In the genomic region with DNA sequence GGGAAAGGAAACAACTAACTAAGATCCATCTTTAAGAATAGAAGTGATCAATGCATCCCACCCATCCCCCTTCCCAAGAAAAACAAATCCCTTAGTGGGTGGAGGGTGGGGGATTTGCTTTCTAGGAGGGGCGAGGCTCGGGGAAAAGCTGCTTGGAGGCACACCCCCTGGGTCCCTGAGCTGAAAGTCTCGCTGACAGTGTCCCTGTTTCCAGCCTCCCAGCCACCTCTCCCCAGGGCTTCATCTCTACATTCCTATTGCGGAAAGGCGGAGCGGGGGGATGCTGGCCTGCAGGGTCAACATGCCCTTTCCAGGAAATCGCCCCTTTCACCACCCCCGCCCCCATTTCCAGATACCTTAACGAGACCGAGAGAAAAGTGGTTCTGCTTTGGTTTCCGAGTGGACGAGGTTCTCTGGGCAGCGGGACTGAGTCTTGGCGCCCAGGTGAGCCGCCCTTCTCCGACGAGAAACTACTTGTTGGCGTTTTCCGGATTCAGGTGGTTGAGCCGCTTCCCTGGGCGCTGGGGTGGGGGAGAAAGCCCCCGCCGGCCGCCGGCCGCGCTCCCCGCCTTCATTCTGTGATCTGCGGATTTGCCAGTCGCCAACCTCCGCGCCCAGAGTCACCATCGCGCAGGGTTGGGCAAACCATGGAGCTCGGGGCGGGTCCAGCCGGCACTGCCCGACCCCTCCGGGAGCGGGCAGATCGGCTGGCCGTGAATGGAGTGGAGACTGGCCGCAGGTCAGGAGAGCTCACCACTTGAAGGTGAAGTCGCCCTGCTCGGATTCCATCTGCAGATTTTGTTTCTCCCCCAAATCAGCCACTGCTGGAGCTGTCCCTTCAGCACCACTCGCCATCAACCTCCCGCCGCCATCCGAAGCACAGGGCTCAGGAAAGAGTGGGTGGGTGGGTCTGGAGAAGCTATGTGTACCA, we compare ENCODE assay signal across 9 cellular contexts. TPM values are rescaled to one million over a fixed set of nuclear protein-coding genes. Genes with fewer than 3 reads are reported as not detected.
A peak's percentile ranks its signal among the peaks of the same experiment; 100 is the strongest.
DNase-seq lines count a peak whose midpoint lies in the region; ATAC-seq and TF ChIP-seq lines count a peak whose summit lies in the region.
"Had no signal": no experiment of that assay in that cellular context is flagged by ENCODE, and none has a peak within 500 bp of the region (broad histone marks: within the 10 kb centered on the region; RNA-seq: fewer than 3 reads in every experiment).

No MANE protein-coding gene starts in this region.

- intact Hi-C loops in transverse colon (cut with DNase I; ENCODE audit: low total_unique reads): no loop called here

- H3K27me3 ChIP-seq in transverse colon: peaks cover 47% of the 10 kb centered on the region

- peak; percentile 48 for DNase-seq in DMS 273 (lab: John Stamatoyannopoulos, UW; ENCODE audit: unreplicated experiment)
- no peak for DNase-seq in DMS 273 treated with DMSO at 0.1 percent for 48 hours (lab: John Stamatoyannopoulos, UW)
- DNase-seq in RPMI8226: peak; percentile 37
- peak; percentile 37 for DNase-seq in fibroblast of the aortic adventitia (ENCODE audit: low read depth)
- peak; percentile 30 for DNase-seq in stimulated activated CD4-positive, alpha-beta T cell treated with anti-CD3 and anti-CD28 coated beads, Interleukin-15, amount 100 ng/mL, for 24 hours
- DNase-seq in transverse colon: no peak
- no peak for DNase-seq in UCSD-AML1 (lab: John Stamatoyannopoulos, UW; ENCODE audit: unreplicated experiment)

- no peaks in the 10 kb centered on the region for H3K4me1 ChIP-seq in transverse colon

- H3K9me3 ChIP-seq in transverse colon: no peaks in the 10 kb centered on the region

- WGBS in transverse colon (ENCODE audit: low coverage in 1 of 2), 2 donors: 22 to 27% methylated on average over 3 to 47 of the region's 49 CpGs

- H3K4me3 ChIP-seq in fibroblast of the aortic adventitia (ENCODE audit: low read depth, low read length): no peak overlapping the region
- no peak overlapping the region for H3K4me3 ChIP-seq in transverse colon

- H3K27ac ChIP-seq in transverse colon: no peak overlapping the region
- H3K27ac ChIP-seq: 22Rv1 had no signal

- in situ Hi-C loops in transverse colon (cut with MboI; ENCODE audit: low pct_ligation_motif_present in 1 of 4, low pct_unique_long_range_greater_than_20kb in 1 of 4, low sequenced_read_pairs in 3 of 4): no loop called here

- no peaks in the 10 kb centered on the region for H3K36me3 ChIP-seq in transverse colon

- no peak for TF ChIP-seq POLR2A in transverse colon (IDR thresholded peaks at IDR 0.05)

- TF ChIP-seq CTCF in fibroblast of the aortic adventitia (IDR thresholded peaks at IDR 0.05; ENCODE audit: insufficient read depth, low read length): no peak
- TF ChIP-seq CTCF in transverse colon (IDR thresholded peaks at IDR 0.05): no peak

- no peak for ATAC-seq in HG03039 (IDR thresholded peaks at IDR 0.05; ENCODE audit: unreplicated experiment)

- no peak for TF ChIP-seq EP300 in transverse colon (IDR thresholded peaks at IDR 0.05; ENCODE audit: low read depth)

RNA-seq across cellular contexts. Expression of a gene that starts 0.5 kb away (rescaled TPM):
- total RNA-seq in fibroblast of the aortic adventitia (ENCODE audit: low replicate concordance) (not detected in 2 replicates), transverse colon (not detected)

Comparison
In these comparisons a context has a peak if more than half of its experiments do, and no peak if none do; other contexts are left out.
1. DNase-seq: peak in DMS 273 (single experiment), RPMI8226 (single experiment), fibroblast of the aortic adventitia (single experiment) and stimulated activated CD4-positive, alpha-beta T cell treated with anti-CD3 and anti-CD28 coated beads, Interleukin-15, amount 100 ng/mL, for 24 hours (single experiment); none in DMS 273 treated with DMSO at 0.1 percent for 48 hours (single experiment), transverse colon (single experiment) and UCSD-AML1 (single experiment).